In the genomic region with DNA sequence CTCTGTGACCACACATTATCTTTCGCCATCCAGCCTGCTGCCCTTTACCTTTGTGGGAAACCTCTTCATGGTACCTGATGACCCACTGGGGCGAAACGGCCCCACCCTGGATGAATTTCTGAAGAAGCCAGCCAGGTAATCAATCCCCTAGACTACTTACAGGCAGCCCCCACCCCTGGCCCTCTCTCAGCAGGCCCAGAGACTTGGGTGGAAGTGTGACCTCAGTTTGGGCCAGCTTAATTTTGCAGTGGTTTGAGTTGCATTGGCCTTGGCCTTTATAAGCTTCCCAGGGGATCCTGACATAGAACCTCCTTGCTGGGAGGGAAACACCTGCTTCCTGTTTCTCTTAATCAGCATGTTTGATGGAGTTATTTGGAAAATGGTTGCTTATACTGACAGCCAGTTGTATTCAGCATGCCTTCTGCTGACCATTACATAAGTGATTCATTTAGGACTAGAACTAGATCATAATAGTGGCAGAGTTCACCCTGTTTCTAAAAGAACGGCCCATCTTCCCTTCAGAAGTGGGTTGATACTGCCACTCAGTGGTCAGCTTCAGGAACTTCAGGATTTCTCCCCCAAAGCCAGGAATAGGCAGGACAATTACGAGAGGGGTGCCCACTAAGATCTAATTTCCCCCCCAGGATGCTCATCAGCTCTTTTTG, we compare ENCODE assay signal across 8 cellular contexts. TPM values are rescaled to one million over a fixed set of nuclear protein-coding genes. Genes with fewer than 3 reads are reported as not detected.
DNase-seq lines count a peak whose midpoint lies in the region; ATAC-seq and TF ChIP-seq lines count a peak whose summit lies in the region.

No MANE protein-coding gene starts in this region.

- H3K4me3 ChIP-seq in AG09309 (ENCODE audit: control insufficient read depth, low read depth, low read length) (no peak overlapping the region), breast epithelium (no peak overlapping the region), spleen (no peak overlapping the region)

- TF ChIP-seq POLR2A in breast epithelium (IDR thresholded peaks at IDR 0.05) (no peak), spleen (IDR thresholded peaks at IDR 0.05) (no peak)

- no peak for ATAC-seq in HG03460 (IDR thresholded peaks at IDR 0.05; ENCODE audit: unreplicated experiment)

- H3K36me3 ChIP-seq in breast epithelium (no peaks in the 10 kb centered on the region), spleen (peaks cover 0 to 100% (median 80%) of the 10 kb centered on the region in 6 donors)

- H3K27me3 ChIP-seq in breast epithelium (no peaks in the 10 kb centered on the region), spleen (replicated peaks in 1 of 7) (no peaks in the 10 kb centered on the region)

- H3K9me3 ChIP-seq in breast epithelium: no peaks in the 10 kb centered on the region
- H3K9me3 ChIP-seq in spleen: no peaks in the 10 kb centered on the region

- H3K27ac ChIP-seq in breast epithelium (peak overlapping the region; percentile 57 to 77), spleen (peak overlapping the region; percentile 44 to 99 (median 80))

- TF ChIP-seq CTCF in AG09309 (IDR thresholded peaks at IDR 0.05; ENCODE audit: control insufficient read depth, insufficient read depth, low read depth, low read length, missing control alignments): peak; percentile 77
- peak; percentile 76 for TF ChIP-seq CTCF in GM12872 (IDR thresholded peaks at IDR 0.05; ENCODE audit: insufficient read depth, low read depth, low read length)
- TF ChIP-seq CTCF in breast epithelium (IDR thresholded peaks at IDR 0.05): peak; percentile 75 to 89 (median 88)
- TF ChIP-seq CTCF in spleen (IDR thresholded peaks at IDR 0.05 in 8 of 11, conservative IDR thresholded peaks at IDR 0.05 in 3 of 11): peak; percentile 73 to 89 (median 79)

- intact Hi-C loops in breast epithelium (cut with DNase I; ENCODE audit: low total_unique reads): no loop called here
- intact Hi-C loops in spleen (cut with DNase I; ENCODE audit: low total_unique reads): no loop called here

- DNase-seq in AG09309 (ENCODE audit: low read depth) (peak; percentile 67), Kasumi-1 (lab: John Stamatoyannopoulos, UW) (peak; percentile 75 to 87), RPMI7951 (ENCODE audit: low read depth) (peak; percentile 65), breast epithelium (ENCODE audit: low spot score in 2 of 2) (no peak), iris pigment epithelial cell (ENCODE audit: low read depth) (peak; percentile 76), spleen (no peak)

- 30 to 43% (median 32%) methylated on average over 4 to 5 of the region's 5 CpGs for WGBS in spleen, 5 donors

- H3K4me1 ChIP-seq in breast epithelium (peaks cover 0 to 18% of the 10 kb centered on the region in 2 donors), spleen (peaks cover 54 to 93% (median 73%) of the 10 kb centered on the region in 6 donors)

RNA-seq across cellular contexts. Expression of a gene that starts 6.1 kb away (rescaled TPM):
- total RNA-seq in RPMI7951 (2014; rRNA removed; shearing (Covaris generic)): 12.1 and 17.1 TPM in 2 replicates
- 10 to 100 TPM; 42.1 to 63.4 (median 53.4) TPM for total RNA-seq in breast epithelium
- total RNA-seq in spleen: 10 to 100 TPM; 48.2 to 87.8 (median 63.7) TPM
- polyA plus RNA-seq in spleen: 100 to 1,000 TPM in 2 of 3 donors, 10 to 100 TPM in 1; 94.6 to 146 (median 124) TPM

RNA-seq across cellular contexts. Expression of a gene that starts 6.7 kb away (rescaled TPM):
- 18.4 and 23.1 TPM in 2 replicates for total RNA-seq in RPMI7951 (2014; rRNA removed; shearing (Covaris generic))
- total RNA-seq in breast epithelium: 10 to 100 TPM; 48.5 to 68.1 (median 63.9) TPM
- total RNA-seq in spleen: 10 to 100 TPM; 65.5 to 90.6 (median 72.2) TPM
- polyA plus RNA-seq in spleen: 10 to 100 TPM; 10.9 to 35.2 (median 14.0) TPM

RNA-seq across cellular contexts. Expression of a gene that starts 7.0 kb away (rescaled TPM):
- total RNA-seq in RPMI7951 (2014; rRNA removed; shearing (Covaris generic)): 0.72 and 1.3 TPM in 2 replicates
- total RNA-seq in breast epithelium (1 to 10 TPM; 1.6 to 3.8 (median 2.3) TPM), spleen (10 to 100 TPM in 4 of 7 donors, 1 to 10 TPM in 3; 4.3 to 21.7 (median 13.7) TPM)
- polyA plus RNA-seq in spleen: 10 to 100 TPM in 1 of 3 donors, 1 to 10 TPM in 2; 5.8 to 13.8 (median 6.8) TPM

RNA-seq across cellular contexts. Expression of a gene that starts 37.7 kb away (rescaled TPM):
- 0.36 and 0.39 TPM in 2 replicates for total RNA-seq in RPMI7951 (2014; rRNA removed; shearing (Covaris generic))
- total RNA-seq in breast epithelium (1 to 10 TPM; 6.4 to 8.2 (median 7.7) TPM), spleen (10 to 100 TPM in 5 of 7 donors, 1 to 10 TPM in 2; 4.7 to 18.0 (median 12.0) TPM)
- 1 to 10 TPM in 2 of 3 donors, under 1 TPM in 1; 0.87 to 2.7 (median 2.2) TPM for polyA plus RNA-seq in spleen

Comparison
In these comparisons a context has a peak if more than half of its experiments do, and no peak if none do; other contexts are left out.
1. DNase-seq: peak in AG09309 (single experiment), Kasumi-1 (2 of 2), RPMI7951 (single experiment) and iris pigment epithelial cell (single experiment); none in breast epithelium (0 of 2) and spleen (single experiment).
2. Peak in every context shown above with its lines, with median percentiles within 50 percentile points of each other: CTCF ChIP-seq.